ENCODE assay signal across 8 cellular contexts in genomic region chr12:56007148-56007891, GRCh38. TPM values are rescaled to one million over a fixed set of nuclear protein-coding genes. Genes with fewer than 3 reads are reported as not detected.
DNase-seq lines count a peak whose midpoint lies in the region; ATAC-seq and TF ChIP-seq lines count a peak whose summit lies in the region.

No MANE protein-coding gene starts in this region.

- peak; percentile 78 for ATAC-seq in HG02642 (IDR thresholded peaks at IDR 0.05; ENCODE audit: poor library complexity, unreplicated experiment)

- in situ Hi-C loops in astrocyte of the cerebellum (cut with HindIII; ENCODE audit: low sequenced_read_pairs): no loop called here

- peak; percentile 95 for DNase-seq in GM03348 (ENCODE audit: low spot score)
- DNase-seq in NCI-H1930 (lab: John Stamatoyannopoulos, UW): peak; percentile 83 to 89
- DNase-seq in T-helper 9 cell: peak; percentile 79
- DNase-seq in astrocyte of the cerebellum (ENCODE audit: low read depth): peak; percentile 64
- DNase-seq in hippocampal formation (lab: John Stamatoyannopoulos, UW): peak; percentile 87 to 88
- peak; percentile 85 to 87 for DNase-seq in uterus

- no peaks in the 10 kb centered on the region for H3K27me3 ChIP-seq in rectal smooth muscle tissue (ENCODE audit: control insufficient read depth, insufficient read depth, low read length)
- H3K27me3 ChIP-seq in uterus: no peaks in the 10 kb centered on the region

- H3K4me1 ChIP-seq in rectal smooth muscle tissue (ENCODE audit: control insufficient read depth, insufficient read depth, low read length) (peaks cover 3% of the 10 kb centered on the region), uterus (no peaks in the 10 kb centered on the region)

- no peak for TF ChIP-seq POLR2A in uterus (IDR thresholded peaks at IDR 0.05)

- H3K9ac ChIP-seq in rectal smooth muscle tissue (ENCODE audit: low read length): peak overlapping the region; percentile 77

- H3K27ac ChIP-seq in rectal smooth muscle tissue (ENCODE audit: low read depth, low read length) (peak overlapping the region; percentile 82), uterus (peak overlapping the region; percentile 95 to 99)

- TF ChIP-seq CTCF in astrocyte of the cerebellum (IDR thresholded peaks at IDR 0.05; ENCODE audit: low read depth, low read length, missing control alignments) (no peak), uterus (IDR thresholded peaks at IDR 0.05) (peak in 2 of 4 experiments; percentile 28 to 30)

- H3K4me3 ChIP-seq in astrocyte of the cerebellum (ENCODE audit: low read depth, low read length) (peak overlapping the region; percentile 59), rectal smooth muscle tissue (ENCODE audit: low read length) (peak overlapping the region; percentile 75), uterus (peak overlapping the region; percentile 67 to 97)

- H3K36me3 ChIP-seq in rectal smooth muscle tissue (ENCODE audit: control insufficient read depth, insufficient read depth, low read length): peaks cover 11% of the 10 kb centered on the region
- H3K36me3 ChIP-seq in uterus: no peaks in the 10 kb centered on the region

- H3K9me3 ChIP-seq in uterus: no peaks in the 10 kb centered on the region

- intact Hi-C loops in uterus (cut with DNase I; ENCODE audit: low total_unique reads): no loop called here

RNA-seq across cellular contexts. Expression of gene SUOX, which starts 10.2 kb away (rescaled TPM):
- 10 to 100 TPM in 3 of 4 donors, 1 to 10 TPM in 1; 5.1 to 35.5 (median 26.7) TPM for total RNA-seq in uterus

RNA-seq across cellular contexts. Expression of gene IKZF4, which starts 13.5 kb away (rescaled TPM):
- 10 to 100 TPM in 1 of 4 donors, 1 to 10 TPM in 2, not detected in 1; 4.4 to 19.4 (median 5.6) TPM for total RNA-seq in uterus

RNA-seq across cellular contexts. Expression of gene RAB5B, which starts 33.4 kb away (rescaled TPM):
- 100 to 1,000 TPM in 1 of 4 donors, 10 to 100 TPM in 3; 49.4 to 128 (median 67.2) TPM for total RNA-seq in uterus

RNA-seq across cellular contexts. Expression of gene RPS26, which starts 34.4 kb away (rescaled TPM):
- 1,000 to 10,000 TPM in 1 of 4 donors, 100 to 1,000 TPM in 1, 10 to 100 TPM in 2; 35.4 to 1,129 (median 240) TPM for total RNA-seq in uterus

RNA-seq across cellular contexts. Expression of gene CDK2, which starts 40.7 kb away (rescaled TPM):
- total RNA-seq in uterus: 10 to 100 TPM; 19.0 to 35.6 (median 28.7) TPM

Comparison
In these comparisons a context has a peak if more than half of its experiments do, and no peak if none do; other contexts are left out.
1. Peak in every context shown above with its lines: DNase-seq, ATAC-seq, H3K4me3 ChIP-seq and H3K27ac ChIP-seq.